22 cellular contexts compared by ENCODE assay signal in the genomic region with DNA sequence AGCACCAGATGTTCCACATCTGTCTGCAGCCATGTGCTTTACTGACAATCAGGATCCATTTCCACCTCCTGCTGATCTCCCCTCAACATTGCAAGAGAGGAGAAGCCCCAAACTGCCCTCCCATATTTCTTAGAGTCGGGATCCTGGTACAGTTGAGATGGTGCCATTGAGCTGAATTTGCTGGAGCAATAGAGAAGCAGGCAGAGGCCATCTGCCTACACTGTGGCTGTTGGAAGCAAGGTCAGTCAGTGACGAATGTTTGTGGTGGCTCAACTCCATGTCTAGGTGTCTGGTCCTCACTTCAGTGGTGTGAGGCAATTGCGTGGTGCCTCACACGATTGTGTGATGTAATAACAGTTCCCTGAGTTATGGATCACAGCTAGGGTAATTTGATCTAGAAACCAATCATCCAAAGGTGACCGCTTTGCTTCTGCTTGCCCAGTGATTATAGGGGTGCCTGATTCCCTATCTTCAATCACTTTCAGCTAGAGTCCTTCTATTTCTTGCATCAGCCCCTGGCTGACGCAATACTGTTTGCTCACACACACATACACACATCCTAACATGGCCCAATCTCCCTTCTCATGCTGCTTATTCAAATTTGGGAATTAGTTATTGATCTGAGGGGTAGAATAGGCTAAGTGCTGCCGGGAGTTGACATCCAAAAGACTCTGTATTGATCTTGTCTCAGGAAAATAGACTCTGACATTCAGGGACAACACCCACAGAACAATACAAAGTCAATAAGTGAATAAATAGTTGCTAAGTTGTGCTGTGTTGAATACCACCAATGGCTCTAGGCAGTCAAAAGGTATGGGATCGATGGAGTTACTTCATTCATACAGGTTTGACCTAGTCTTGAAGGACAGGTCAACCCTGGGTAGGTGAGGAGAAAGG. TPM values are rescaled to one million over a fixed set of nuclear protein-coding genes. Genes with fewer than 3 reads are reported as not detected.
A peak's percentile ranks its signal among the peaks of the same experiment; 100 is the strongest.
DNase-seq lines count a peak whose midpoint lies in the region; ATAC-seq and TF ChIP-seq lines count a peak whose summit lies in the region.
"Had no signal": no experiment of that assay in that cellular context is flagged by ENCODE, and none has a peak within 500 bp of the region (broad histone marks: within the 10 kb centered on the region; RNA-seq: fewer than 3 reads in every experiment).

No MANE protein-coding gene starts in this region.

- 69 to 87% (median 80%) methylated on average over 8 of the region's 8 CpGs for WGBS in spleen, 5 donors

- no peak overlapping the region for H3K27ac Mint-ChIP-seq in effector memory CD8-positive, alpha-beta T cell
- no peak overlapping the region for H3K27ac Mint-ChIP-seq in activated naive CD4-positive, alpha-beta T cell treated with anti-CD3 and anti-CD28 coated beads, Interleukin-2, amount 50 U/mL, for 72 hours
- H3K27ac Mint-ChIP-seq: activated B cell treated with CpG ODN at 0.5 μM for 24 hours; activated CD4-positive, alpha-beta memory T cell treated with anti-CD3 and anti-CD28 coated beads, Interleukin-2, amount 10 ng/mL, durations not matched to agents 7 days and 5 days; activated naive CD4-positive, alpha-beta T cell treated with anti-CD3 and anti-CD28 coated beads, Interleukin-2, amount 10 ng/mL, durations not matched to agents 7 days and 5 days; activated T-cell treated with anti-CD3 and anti-CD28 coated beads, Interleukin-2, amount 50 U/mL, for 24 hours; CD8-positive, alpha-beta T cell; T-helper 1 cell treated with Interleukin-12 subunit alpha and Interleukin-12 subunit beta and Interleukin-4 antibody, amounts not matched to agents 30 μg/mL and 1 μg/mL, for 36 hours had no signal

- H3K9me3 Mint-ChIP-seq in effector memory CD8-positive, alpha-beta T cell: no peaks in the 10 kb centered on the region
- H3K9me3 Mint-ChIP-seq in activated naive CD4-positive, alpha-beta T cell treated with anti-CD3 and anti-CD28 coated beads, Interleukin-2, amount 50 U/mL, for 72 hours: no peaks in the 10 kb centered on the region
- H3K9me3 Mint-ChIP-seq: activated B cell treated with CpG ODN at 0.5 μM for 24 hours; activated CD4-positive, alpha-beta memory T cell treated with anti-CD3 and anti-CD28 coated beads, Interleukin-2, amount 10 ng/mL, durations not matched to agents 7 days and 5 days; activated naive CD4-positive, alpha-beta T cell treated with anti-CD3 and anti-CD28 coated beads, Interleukin-2, amount 10 ng/mL, durations not matched to agents 7 days and 5 days; activated T-cell treated with anti-CD3 and anti-CD28 coated beads, Interleukin-2, amount 50 U/mL, for 24 hours; CD8-positive, alpha-beta T cell; T-helper 1 cell treated with Interleukin-12 subunit alpha and Interleukin-12 subunit beta and Interleukin-4 antibody, amounts not matched to agents 30 μg/mL and 1 μg/mL, for 36 hours had no signal

- peaks cover 0 to 4% (median 0%) of the 10 kb centered on the region in 7 donors for H3K27me3 ChIP-seq in spleen (replicated peaks in 1 of 7)
- H3K27me3 ChIP-seq: colonic mucosa, left lung, MG63, SJCRH30 had no signal

- no peaks in the 10 kb centered on the region for H3K36me3 ChIP-seq in spleen
- H3K36me3 ChIP-seq: colonic mucosa, HAP-1, left lung, MG63, SJCRH30 had no signal

- H3K4me1 ChIP-seq in spleen: no peaks in the 10 kb centered on the region
- H3K4me1 ChIP-seq: colonic mucosa, HAP-1, SJCRH30 had no signal

- peaks cover 34 to 59% of the 10 kb centered on the region in 2 donors for H3K27me3 Mint-ChIP-seq in effector memory CD8-positive, alpha-beta T cell

- peak; percentile 69 for ATAC-seq in left lobe of liver
- ATAC-seq in effector memory CD8-positive, alpha-beta T cell (replicated peaks): no peak
- ATAC-seq in activated naive CD4-positive, alpha-beta T cell treated with anti-CD3 and anti-CD28 coated beads, Interleukin-2, amount 50 U/mL, for 72 hours: no peak
- ATAC-seq: CD8-positive, alpha-beta T cell; left lung had no signal

- intact Hi-C loops in spleen (cut with DNase I; ENCODE audit: low total_unique reads): no loop called here

- H3K27ac ChIP-seq in spleen: no peak overlapping the region
- H3K27ac ChIP-seq: colonic mucosa, left lung, SJCRH30 had no signal

- TF ChIP-seq POLR2A in NB4 (IDR thresholded peaks at IDR 0.05; ENCODE audit: extremely low read depth, insufficient read length) (no peak), spleen (IDR thresholded peaks at IDR 0.05) (no peak)

- peaks cover 2 to 5% of the 10 kb centered on the region in 2 donors for H3K4me1 Mint-ChIP-seq in effector memory CD8-positive, alpha-beta T cell (ENCODE audit: low read depth in 2 of 2)
- H3K4me1 Mint-ChIP-seq: activated B cell treated with CpG ODN at 0.5 μM for 24 hours; activated CD4-positive, alpha-beta memory T cell treated with anti-CD3 and anti-CD28 coated beads, Interleukin-2, amount 10 ng/mL, durations not matched to agents 7 days and 5 days had no signal

- no peaks in the 10 kb centered on the region for H3K36me3 Mint-ChIP-seq in effector memory CD8-positive, alpha-beta T cell (ENCODE audit: insufficient read depth)
- no peaks in the 10 kb centered on the region for H3K36me3 Mint-ChIP-seq in activated naive CD4-positive, alpha-beta T cell treated with anti-CD3 and anti-CD28 coated beads, Interleukin-2, amount 50 U/mL, for 72 hours
- H3K36me3 Mint-ChIP-seq: activated naive CD4-positive, alpha-beta T cell treated with anti-CD3 and anti-CD28 coated beads, Interleukin-2, amount 10 ng/mL, durations not matched to agents 7 days and 5 days; CD8-positive, alpha-beta T cell had no signal

- H3K9me3 ChIP-seq in spleen: no peaks in the 10 kb centered on the region
- H3K9me3 ChIP-seq: colonic mucosa, HAP-1, left lung, MG63, SJCRH30 had no signal

- no peak overlapping the region for H3K4me3 ChIP-seq in NB4 (ENCODE audit: low read depth, low read length)
- H3K4me3 ChIP-seq in choroid plexus epithelial cell (ENCODE audit: low read depth, low read length): no peak overlapping the region
- H3K4me3 ChIP-seq in spleen: no peak overlapping the region
- H3K4me3 ChIP-seq: colonic mucosa, HAP-1, left lung, MG63, SJCRH30 had no signal

- TF ChIP-seq CTCF in AG09319 (IDR thresholded peaks at IDR 0.05; ENCODE audit: low read depth, low read length): no peak
- TF ChIP-seq CTCF in NB4 (IDR thresholded peaks at IDR 0.05; ENCODE audit: low read depth, low read length): no peak
- TF ChIP-seq CTCF in choroid plexus epithelial cell (conservative IDR thresholded peaks at IDR 0.05; ENCODE audit: low read depth, low read length): no peak
- no peak for TF ChIP-seq CTCF in spleen (IDR thresholded peaks at IDR 0.05 in 8 of 11, conservative IDR thresholded peaks at IDR 0.05 in 3 of 11)

- no peak overlapping the region for H3K4me3 Mint-ChIP-seq in effector memory CD8-positive, alpha-beta T cell
- H3K4me3 Mint-ChIP-seq: activated B cell treated with CpG ODN at 0.5 μM for 24 hours; activated CD4-positive, alpha-beta memory T cell treated with anti-CD3 and anti-CD28 coated beads, Interleukin-2, amount 10 ng/mL, durations not matched to agents 7 days and 5 days; activated naive CD4-positive, alpha-beta T cell treated with anti-CD3 and anti-CD28 coated beads, Interleukin-2, amount 10 ng/mL, durations not matched to agents 7 days and 5 days; activated T-cell treated with anti-CD3 and anti-CD28 coated beads, Interleukin-2, amount 50 U/mL, for 24 hours; CD8-positive, alpha-beta T cell; T-helper 1 cell treated with Interleukin-12 subunit alpha and Interleukin-12 subunit beta and Interleukin-4 antibody, amounts not matched to agents 30 μg/mL and 1 μg/mL, for 36 hours had no signal

- DNase-seq in AG09319 (ENCODE audit: extremely low read depth, low read depth) (peak; percentile 18), NB4 (ENCODE audit: low read depth) (peak; percentile 40), choroid plexus epithelial cell (ENCODE audit: low read depth) (peak; percentile 38), left lobe of liver (ENCODE audit: low spot score) (peak; percentile 86), spleen (no peak), D341Med (ENCODE audit: low spot score) (no peak)
- no peak for DNase-seq in effector memory CD8-positive, alpha-beta T cell
- no peak for DNase-seq in activated naive CD4-positive, alpha-beta T cell treated with anti-CD3 and anti-CD28 coated beads, Interleukin-2, amount 50 U/mL, for 72 hours (ENCODE audit: low spot score in 2 of 2)
- DNase-seq: activated B cell treated with CpG ODN at 0.5 μM for 24 hours; activated CD4-positive, alpha-beta memory T cell treated with anti-CD3 and anti-CD28 coated beads, Interleukin-2, amount 10 ng/mL, durations not matched to agents 7 days and 5 days; activated naive CD4-positive, alpha-beta T cell treated with anti-CD3 and anti-CD28 coated beads, Interleukin-2, amount 10 ng/mL, durations not matched to agents 7 days and 5 days; activated T-cell treated with anti-CD3 and anti-CD28 coated beads, Interleukin-2, amount 50 U/mL, for 24 hours; CD8-positive, alpha-beta T cell; colonic mucosa; left lung; MG63; NCI-H2081 treated with DMSO at 0.1 percent for 48 hours; NCI-H510A treated with DMSO at 0.1 percent for 48 hours; SJCRH30; stimulated activated CD4-positive, alpha-beta T cell treated with anti-CD3 and anti-CD28 coated beads, Interleukin-15, amount 100 ng/mL, for 24 hours had no signal

RNA-seq across cellular contexts. Expression of a gene that starts 46.1 kb away (rescaled TPM):
- total RNA-seq in left lobe of liver: 11.0 TPM
- total RNA-seq in spleen: 10 to 100 TPM; 10.8 to 19.0 (median 15.0) TPM
- 1 to 10 TPM; 3.4 to 4.8 (median 4.0) TPM for polyA plus RNA-seq in spleen
- total RNA-seq in activated naive CD4-positive, alpha-beta T cell treated with anti-CD3 and anti-CD28 coated beads, Interleukin-2, amount 50 U/mL, for 72 hours: 10 to 100 TPM in 1 of 2 donors, 1 to 10 TPM in 1; 6.4 to 15.4 TPM

Comparison
In these comparisons a context has a peak if more than half of its experiments do, and no peak if none do; other contexts are left out.
1. DNase-seq: peak in AG09319 (single experiment), NB4 (single experiment), choroid plexus epithelial cell (single experiment) and left lobe of liver (single experiment); none in spleen (single experiment), D341Med (single experiment), effector memory CD8-positive, alpha-beta T cell (0 of 3) and activated naive CD4-positive, alpha-beta T cell treated with anti-CD3 and anti-CD28 coated beads, Interleukin-2, amount 50 U/mL, for 72 hours (0 of 2).